In the genomic region with DNA sequence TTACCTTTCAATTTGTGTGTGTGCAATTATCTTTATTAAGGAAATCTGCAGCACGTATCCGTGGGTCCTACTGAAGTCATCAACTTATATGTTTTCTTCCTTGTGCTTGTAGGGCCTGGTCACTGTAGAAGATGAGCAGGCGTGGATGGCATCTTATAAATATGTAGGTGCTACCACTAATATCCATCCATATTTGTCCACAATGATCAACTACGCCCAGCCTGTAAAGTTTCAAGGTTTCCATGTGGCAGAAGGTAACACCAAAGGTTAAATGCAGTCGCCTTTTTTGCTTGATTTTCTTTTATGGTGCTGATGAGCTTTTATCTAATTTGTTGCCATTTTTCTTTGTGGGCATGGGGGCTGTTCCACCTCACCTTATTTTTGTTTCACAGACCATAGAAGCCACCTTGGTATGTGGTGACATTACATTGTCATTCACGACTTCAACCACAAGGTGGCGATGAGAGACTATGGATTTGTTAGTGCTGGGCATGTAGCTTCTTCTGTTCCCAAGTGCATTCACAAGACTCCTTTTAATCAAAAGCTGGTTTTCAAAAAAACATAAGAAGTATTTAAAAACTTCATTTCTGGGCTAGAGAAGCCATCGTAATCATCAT, we compare ENCODE assay signal across 9 cellular contexts.
A peak's percentile ranks its signal among the peaks of the same experiment; 100 is the strongest.
DNase-seq lines count a peak whose midpoint lies in the region; ATAC-seq and TF ChIP-seq lines count a peak whose summit lies in the region.
"Had no signal": no experiment of that assay in that cellular context is flagged by ENCODE, and none has a peak within 500 bp of the region (broad histone marks: within the 10 kb centered on the region; RNA-seq: fewer than 3 reads in every experiment).

No MANE protein-coding gene starts in this region.

- H3K9me3 Mint-ChIP-seq in activated CD4-positive, alpha-beta T cell treated with anti-CD3 and anti-CD28 coated beads, Interleukin-2, amount 10 ng/mL, durations not matched to agents 7 days and 5 days, result no peaks in the 10 kb centered on the region
- H3K9me3 Mint-ChIP-seq in naive thymus-derived CD4-positive, alpha-beta T cell, result no peaks in the 10 kb centered on the region
- H3K9me3 Mint-ChIP-seq: T-helper 1 cell treated with Interleukin-12 subunit alpha and Interleukin-12 subunit beta and Interleukin-4 antibody, amounts not matched to agents 30 μg/mL and 1 μg/mL, for 36 hours had no signal

- H3K27ac ChIP-seq in naive thymus-derived CD4-positive, alpha-beta T cell (ENCODE audit: low read depth, low read length), result no peak overlapping the region
- H3K27ac ChIP-seq in tibial artery, result no peak overlapping the region

- CTCF ChIA-PET in activated CD4-positive, alpha-beta T cell treated with anti-CD3 and anti-CD28 coated beads, Interleukin-2, amount 10 ng/mL, durations not matched to agents 7 days and 5 days (lab: Charles Lee), result interaction anchor here (0.7 to 1.1 kb wide), 3 partner anchors 200 to 205 kb away, joined by 4 to 5 read pairs (median 4); no protein-coding TSS in a partner anchor
- CTCF ChIA-PET in naive thymus-derived CD4-positive, alpha-beta T cell (lab: Charles Lee), result no interaction called here

- intact Hi-C loops in naive thymus-derived CD4-positive, alpha-beta T cell (cut with micrococcal nuclease), result loop anchor here in 1 of 2 donors (5.0 kb wide), 1 partner anchor 179 kb away; no protein-coding TSS in a partner anchor
- intact Hi-C loops in tibial artery (cut with DNase I; ENCODE audit: low total_unique reads), result no loop called here

- no peaks in the 10 kb centered on the region for H3K27me3 ChIP-seq in naive thymus-derived CD4-positive, alpha-beta T cell (ENCODE audit: control insufficient read depth in 2 of 2, insufficient read depth in 2 of 2, low read length in 2 of 2)
- H3K27me3 ChIP-seq in tibial artery, result no peaks in the 10 kb centered on the region

- POLR2A ChIA-PET in activated CD4-positive, alpha-beta T cell treated with anti-CD3 and anti-CD28 coated beads, Interleukin-2, amount 10 ng/mL, durations not matched to agents 7 days and 5 days (lab: Charles Lee), result interaction anchor here (1.2 kb wide), 1 partner anchor 202 kb away, joined by 5 read pairs; no protein-coding TSS in a partner anchor
- POLR2A ChIA-PET in naive thymus-derived CD4-positive, alpha-beta T cell (lab: Charles Lee), result no interaction called here

- no peak overlapping the region for H3K4me3 ChIP-seq in naive thymus-derived CD4-positive, alpha-beta T cell (ENCODE audit: low read length)
- H3K4me3 ChIP-seq in tibial artery, result no peak overlapping the region

- no peaks in the 10 kb centered on the region for H3K9me3 ChIP-seq in naive thymus-derived CD4-positive, alpha-beta T cell (ENCODE audit: control insufficient read depth in 2 of 3, low read length in 3 of 3)
- no peaks in the 10 kb centered on the region for H3K9me3 ChIP-seq in tibial artery

- H3K36me3 Mint-ChIP-seq in activated CD4-positive, alpha-beta T cell treated with anti-CD3 and anti-CD28 coated beads, Interleukin-2, amount 10 ng/mL, durations not matched to agents 7 days and 5 days (ENCODE audit: low read depth), result no peaks in the 10 kb centered on the region
- no peaks in the 10 kb centered on the region for H3K36me3 Mint-ChIP-seq in naive thymus-derived CD4-positive, alpha-beta T cell

- no peaks in the 10 kb centered on the region for H3K36me3 ChIP-seq in naive thymus-derived CD4-positive, alpha-beta T cell (ENCODE audit: control insufficient read depth in 2 of 3, insufficient read depth in 3 of 3, low read length in 3 of 3)
- H3K36me3 ChIP-seq in tibial artery, result peaks cover under 1 to 16% (median 4%) of the 10 kb centered on the region in 3 donors

- peak; percentile 76 for ATAC-seq in GM18519 (IDR thresholded peaks at IDR 0.05; ENCODE audit: low FRiP score, unreplicated experiment)
- peak; percentile 67 for ATAC-seq in HG03066 (IDR thresholded peaks at IDR 0.05; ENCODE audit: low read depth, unreplicated experiment)
- ATAC-seq in esophagus mucosa, result peak; percentile 71
- ATAC-seq in naive thymus-derived CD4-positive, alpha-beta T cell, result peak; percentile 59

- H3K4me1 ChIP-seq in naive thymus-derived CD4-positive, alpha-beta T cell (ENCODE audit: control insufficient read depth in 2 of 2, insufficient read depth in 2 of 2, low read length in 2 of 2), result no peaks in the 10 kb centered on the region
- peaks cover 0 to 15% (median 4%) of the 10 kb centered on the region in 4 donors for H3K4me1 ChIP-seq in tibial artery

- DNase-seq in C1 segment of cervical spinal cord (lab: John Stamatoyannopoulos, UW), result peak in 11 of 14 donors; percentile 3 to 80 (median 22)
- peak; percentile 86 for DNase-seq in NCI-H2227 (lab: John Stamatoyannopoulos, UW; ENCODE audit: unreplicated experiment)
- DNase-seq in activated CD4-positive, alpha-beta T cell treated with anti-CD3 and anti-CD28 coated beads, Interleukin-2, amount 10 ng/mL, durations not matched to agents 7 days and 5 days, result peak; percentile 59
- peak in 5 of 9 donors; percentile 7 to 38 (median 31) for DNase-seq in naive thymus-derived CD4-positive, alpha-beta T cell
- DNase-seq in tibial artery, result peak in 1 of 2 donors; percentile 63

- H3K4me3 Mint-ChIP-seq in activated CD4-positive, alpha-beta T cell treated with anti-CD3 and anti-CD28 coated beads, Interleukin-2, amount 10 ng/mL, durations not matched to agents 7 days and 5 days, result no peak overlapping the region
- H3K4me3 Mint-ChIP-seq in naive thymus-derived CD4-positive, alpha-beta T cell, result no peak overlapping the region
- H3K4me3 Mint-ChIP-seq: T-helper 1 cell treated with Interleukin-12 subunit alpha and Interleukin-12 subunit beta and Interleukin-4 antibody, amounts not matched to agents 30 μg/mL and 1 μg/mL, for 36 hours had no signal

- TF ChIP-seq CTCF in tibial artery (IDR thresholded peaks at IDR 0.05), result peak; percentile 78 to 83

- no peak overlapping the region for H3K27ac Mint-ChIP-seq in activated CD4-positive, alpha-beta T cell treated with anti-CD3 and anti-CD28 coated beads, Interleukin-2, amount 10 ng/mL, durations not matched to agents 7 days and 5 days
- no peak overlapping the region for H3K27ac Mint-ChIP-seq in naive thymus-derived CD4-positive, alpha-beta T cell
- H3K27ac Mint-ChIP-seq: T-helper 1 cell treated with Interleukin-12 subunit alpha and Interleukin-12 subunit beta and Interleukin-4 antibody, amounts not matched to agents 30 μg/mL and 1 μg/mL, for 36 hours had no signal

- no peaks in the 10 kb centered on the region for H3K27me3 Mint-ChIP-seq in activated CD4-positive, alpha-beta T cell treated with anti-CD3 and anti-CD28 coated beads, Interleukin-2, amount 10 ng/mL, durations not matched to agents 7 days and 5 days
- no peaks in the 10 kb centered on the region for H3K27me3 Mint-ChIP-seq in naive thymus-derived CD4-positive, alpha-beta T cell

- H3K4me1 Mint-ChIP-seq in activated CD4-positive, alpha-beta T cell treated with anti-CD3 and anti-CD28 coated beads, Interleukin-2, amount 10 ng/mL, durations not matched to agents 7 days and 5 days, result no peaks in the 10 kb centered on the region
- H3K4me1 Mint-ChIP-seq in naive thymus-derived CD4-positive, alpha-beta T cell, result no peaks in the 10 kb centered on the region
